19 cellular contexts compared by ENCODE assay signal in genomic region chr22:27057717-27058116, GRCh38.
"Had no signal": no experiment of that assay in that cellular context is flagged by ENCODE, and none has a peak within 500 bp of the region (broad histone marks: within the 10 kb centered on the region; RNA-seq: fewer than 3 reads in every experiment).

No MANE protein-coding gene starts in this region.

- H3K4me1 ChIP-seq: esophagus muscularis mucosa, gastroesophageal sphincter, left ventricle myocardium inferior, neural progenitor cell had no signal

- H3K9me3 ChIP-seq: esophagus muscularis mucosa, gastroesophageal sphincter, left ventricle myocardium inferior, ovary had no signal

- H3K4me3 ChIP-seq: esophagus muscularis mucosa, gastroesophageal sphincter, left ventricle myocardium inferior, lung, neural progenitor cell, ovary had no signal

- ATAC-seq: gastroesophageal sphincter; left cardiac atrium; natural killer cell treated with Interleukin-12 subunit alpha and Interleukin-12 subunit beta and Interleukin-15 and Interleukin-18, amount 100 ng/mL, for 72 hours; right cardiac atrium had no signal

- H3K36me3 ChIP-seq: esophagus muscularis mucosa, gastroesophageal sphincter, left ventricle myocardium inferior, neural progenitor cell, ovary had no signal

- DNase-seq: effector memory CD4-positive, alpha-beta T cell; glutamatergic neuron; immature natural killer cell; left cardiac atrium; left ventricle myocardium inferior; mesenchymal stem cell; midbrain; nucleus accumbens; ovary; right cardiac atrium; small intestine; stimulated activated CD4-positive, alpha-beta T cell treated with anti-CD3 and anti-CD28 coated beads, Interleukin-12 subunit alpha, Interleukin-12 subunit beta, amount 100 ng/mL, for 4 hours; stimulated activated naive CD4-positive, alpha-beta T cell treated with Interleukin-2 at 50 U/mL for 16 hours; trophoblast cell had no signal

- H3K27ac ChIP-seq: esophagus muscularis mucosa, gastroesophageal sphincter, left ventricle myocardium inferior, neural progenitor cell, ovary had no signal

- H3K27me3 ChIP-seq: esophagus muscularis mucosa, gastroesophageal sphincter, neural progenitor cell, ovary had no signal
